17 cellular contexts compared by ENCODE assay signal in the genomic region with DNA sequence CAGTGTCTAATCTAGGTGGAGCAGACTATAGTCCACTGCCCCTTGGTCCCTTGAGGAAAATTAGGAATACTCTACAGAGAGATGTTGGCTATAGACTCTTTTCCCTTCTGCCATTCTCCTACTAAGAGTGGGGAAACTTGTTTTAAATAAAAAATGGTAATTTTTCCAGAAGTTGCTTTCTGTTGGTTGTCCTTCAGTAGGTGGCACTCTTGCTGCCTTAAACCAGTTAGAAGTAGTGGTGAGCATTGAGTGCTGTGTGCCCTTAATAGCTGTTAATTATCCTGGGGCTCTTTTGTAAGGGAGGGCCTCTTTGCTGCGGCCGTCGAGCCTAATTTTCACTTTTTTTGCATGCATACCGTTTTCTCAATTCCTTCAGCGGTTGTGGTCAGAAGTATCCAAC. TPM values are rescaled to one million over a fixed set of nuclear protein-coding genes. Genes with fewer than 3 reads are reported as not detected.
DNase-seq lines count a peak whose midpoint lies in the region; ATAC-seq and TF ChIP-seq lines count a peak whose summit lies in the region.
"Had no signal": no experiment of that assay in that cellular context is flagged by ENCODE, and none has a peak within 500 bp of the region (broad histone marks: within the 10 kb centered on the region; RNA-seq: fewer than 3 reads in every experiment).

No MANE protein-coding gene starts in this region.

- TF ChIP-seq CTCF in brain (conservative IDR thresholded peaks at IDR 0.05) (no peak), osteoblast (IDR thresholded peaks at IDR 0.05; ENCODE audit: extremely low read depth, low read depth, low read length) (peak; percentile 13)

- no peaks in the 10 kb centered on the region for H4K20me1 ChIP-seq in osteoblast (ENCODE audit: insufficient read depth, low read length)

- H3K9me3 Mint-ChIP-seq in T-helper 1 cell treated with Interleukin-12 subunit alpha and Interleukin-12 subunit beta and Interleukin-4 antibody, amounts not matched to agents 30 μg/mL and 1 μg/mL, for 36 hours: no peaks in the 10 kb centered on the region
- no peaks in the 10 kb centered on the region for H3K9me3 Mint-ChIP-seq in brain
- H3K9me3 Mint-ChIP-seq: activated naive CD4-positive, alpha-beta T cell treated with anti-CD3 and anti-CD28 coated beads, Interleukin-2, amount 10 ng/mL, durations not matched to agents 7 days and 5 days had no signal

- no peak overlapping the region for H2AFZ ChIP-seq in osteoblast (ENCODE audit: low read length)

- no peaks in the 10 kb centered on the region for H3K27me3 ChIP-seq in osteoblast (ENCODE audit: insufficient read depth, low read length)
- H3K27me3 ChIP-seq: gastrocnemius medialis, SJSA1, transverse colon had no signal

- no peak overlapping the region for H3K27ac ChIP-seq in osteoblast (ENCODE audit: low read depth, low read length)
- H3K27ac ChIP-seq: A549, gastrocnemius medialis, SJSA1, transverse colon had no signal

- no peak overlapping the region for H3K4me3 ChIP-seq in osteoblast (ENCODE audit: insufficient read depth, low read length)
- H3K4me3 ChIP-seq: A549, gastrocnemius medialis, SJSA1, transverse colon had no signal

- H3K36me3 Mint-ChIP-seq in T-helper 1 cell treated with Interleukin-12 subunit alpha and Interleukin-12 subunit beta and Interleukin-4 antibody, amounts not matched to agents 30 μg/mL and 1 μg/mL, for 36 hours (ENCODE audit: low read depth): peaks cover 32% of the 10 kb centered on the region
- peaks cover 16% of the 10 kb centered on the region for H3K36me3 Mint-ChIP-seq in brain

- peaks cover 13% of the 10 kb centered on the region for H3K4me1 ChIP-seq in osteoblast (ENCODE audit: insufficient read depth, low read length)

- ATAC-seq in HG02973 (IDR thresholded peaks at IDR 0.05; ENCODE audit: unreplicated experiment) (no peak), left cardiac atrium (no peak)
- ATAC-seq: A549, gastrocnemius medialis had no signal

- no peaks in the 10 kb centered on the region for H3K9me3 ChIP-seq in osteoblast (ENCODE audit: low read depth, low read length)
- H3K9me3 ChIP-seq: A549, gastrocnemius medialis, SJSA1, transverse colon had no signal

- H3K4me1 Mint-ChIP-seq in T-helper 1 cell treated with Interleukin-12 subunit alpha and Interleukin-12 subunit beta and Interleukin-4 antibody, amounts not matched to agents 30 μg/mL and 1 μg/mL, for 36 hours (ENCODE audit: low read depth): peaks cover 39% of the 10 kb centered on the region
- peaks cover 63% of the 10 kb centered on the region for H3K4me1 Mint-ChIP-seq in brain

- H3K79me2 ChIP-seq in osteoblast (ENCODE audit: insufficient read depth, low read length): peaks cover 70% of the 10 kb centered on the region

- H3K4me2 ChIP-seq in osteoblast (ENCODE audit: insufficient read depth, low read length): no peak overlapping the region
- H3K4me2 ChIP-seq: A549 had no signal

- peaks cover 22% of the 10 kb centered on the region for H3K36me3 ChIP-seq in osteoblast (ENCODE audit: insufficient read depth, low read length)

- no peaks in the 10 kb centered on the region for H3K27me3 Mint-ChIP-seq in T-helper 1 cell treated with Interleukin-12 subunit alpha and Interleukin-12 subunit beta and Interleukin-4 antibody, amounts not matched to agents 30 μg/mL and 1 μg/mL, for 36 hours (ENCODE audit: low read depth)
- peaks cover 9% of the 10 kb centered on the region for H3K27me3 Mint-ChIP-seq in brain
- H3K27me3 Mint-ChIP-seq: activated naive CD4-positive, alpha-beta T cell treated with anti-CD3 and anti-CD28 coated beads, Interleukin-2, amount 10 ng/mL, durations not matched to agents 7 days and 5 days had no signal

- H3K27ac Mint-ChIP-seq in T-helper 1 cell treated with Interleukin-12 subunit alpha and Interleukin-12 subunit beta and Interleukin-4 antibody, amounts not matched to agents 30 μg/mL and 1 μg/mL, for 36 hours: no peak overlapping the region
- peak overlapping the region; percentile 9 to 95 (median 53) for H3K27ac Mint-ChIP-seq in brain

- intact Hi-C loops in left cardiac atrium (cut with DNase I): no loop called here

- DNase-seq in T-helper 1 cell (no peak), NCI-H69 (lab: John Stamatoyannopoulos, UW) (peak; percentile 21), osteoblast (ENCODE audit: insufficient read length, low spot score, missing footprints) (no peak), occipital lobe (lab: John Stamatoyannopoulos, UW) (no peak), left cardiac atrium (no peak)
- DNase-seq: activated naive CD4-positive, alpha-beta T cell treated with anti-CD3 and anti-CD28 coated beads, Interleukin-2, amount 10 ng/mL, durations not matched to agents 7 days and 5 days; DMS153; gastrocnemius medialis; kidney; NCI-H1105 treated with DMSO at 0.1 percent for 48 hours; NCI-H748 treated with DMSO at 0.1 percent for 48 hours; transverse colon had no signal

- peak overlapping the region; percentile 56 for H3K4me3 Mint-ChIP-seq in T-helper 1 cell treated with Interleukin-12 subunit alpha and Interleukin-12 subunit beta and Interleukin-4 antibody, amounts not matched to agents 30 μg/mL and 1 μg/mL, for 36 hours
- peak overlapping the region; percentile 24 to 87 (median 68) for H3K4me3 Mint-ChIP-seq in brain
- H3K4me3 Mint-ChIP-seq: activated naive CD4-positive, alpha-beta T cell treated with anti-CD3 and anti-CD28 coated beads, Interleukin-2, amount 10 ng/mL, durations not matched to agents 7 days and 5 days had no signal

RNA-seq across cellular contexts. Expression of a gene that starts 2.8 kb away (rescaled TPM):
- polyA plus RNA-seq in brain (ENCODE audit: insufficient read depth, low read depth, low replicate concordance): 40.1 TPM
- total RNA-seq in osteoblast (38.7 and 39.5 TPM in 2 replicates), occipital lobe (27.8 TPM), left cardiac atrium (10 to 100 TPM; 28.4 to 30.1 TPM)
